Comparison of ENCODE assay signal across 10 cellular contexts in the genomic region with DNA sequence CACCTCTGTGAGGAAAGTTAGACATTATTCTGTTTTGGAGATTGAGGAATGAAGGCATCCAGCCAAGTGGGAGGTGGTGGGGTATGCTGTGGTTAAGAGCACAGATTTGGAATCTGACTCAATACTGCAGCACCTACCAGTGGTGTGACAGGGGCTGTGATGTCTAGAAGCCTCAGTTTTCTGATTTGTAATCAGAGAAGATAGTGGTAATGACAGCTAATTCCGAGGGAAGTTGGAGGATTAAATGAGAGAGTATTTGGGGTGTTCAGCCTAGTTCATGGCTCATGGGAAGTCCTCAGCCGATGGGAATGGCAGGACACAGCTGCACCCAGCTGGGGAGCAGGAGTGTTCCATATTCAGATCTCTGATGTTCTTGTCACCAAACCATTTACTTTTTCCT. TPM values are rescaled to one million over a fixed set of nuclear protein-coding genes. Genes with fewer than 3 reads are reported as not detected.
DNase-seq lines count a peak whose midpoint lies in the region; ATAC-seq and TF ChIP-seq lines count a peak whose summit lies in the region.
"Had no signal": no experiment of that assay in that cellular context is flagged by ENCODE, and none has a peak within 500 bp of the region (broad histone marks: within the 10 kb centered on the region; RNA-seq: fewer than 3 reads in every experiment).

No MANE protein-coding gene starts in this region.

- H3K4me3 Mint-ChIP-seq in CD4-positive, CD25-positive, alpha-beta regulatory T cell: peak overlapping the region in 2 of 4 donors; percentile 15 to 37
- no peak overlapping the region for H3K4me3 Mint-ChIP-seq in Caco-2 (ENCODE audit: unreplicated experiment)
- H3K4me3 Mint-ChIP-seq: endodermal cell had no signal

- H3K4me1 ChIP-seq in CD4-positive, CD25-positive, alpha-beta regulatory T cell (ENCODE audit: control insufficient read depth, insufficient read depth, low read length, poor library complexity, severe bottlenecking): peaks cover 39% of the 10 kb centered on the region
- no peaks in the 10 kb centered on the region for H3K4me1 ChIP-seq in mammary epithelial cell (ENCODE audit: insufficient read depth, low read length)
- no peaks in the 10 kb centered on the region for H3K4me1 ChIP-seq in Caco-2

- peaks cover 63% of the 10 kb centered on the region for H3K36me3 ChIP-seq in CD4-positive, CD25-positive, alpha-beta regulatory T cell (ENCODE audit: control insufficient read depth, insufficient read depth, low read length)
- H3K36me3 ChIP-seq in mammary epithelial cell (ENCODE audit: insufficient read depth, low read length) (peaks cover 11% of the 10 kb centered on the region), Caco-2 (ENCODE audit: control insufficient read depth, insufficient read depth, low read length) (peaks cover 3% of the 10 kb centered on the region)

- peak overlapping the region; percentile 66 to 91 (median 90) for H3K27ac Mint-ChIP-seq in CD4-positive, CD25-positive, alpha-beta regulatory T cell
- no peak overlapping the region for H3K27ac Mint-ChIP-seq in Caco-2 (ENCODE audit: unreplicated experiment)
- H3K27ac Mint-ChIP-seq: endodermal cell had no signal

- dilution Hi-C loops in mammary epithelial cell (cut with HindIII; ENCODE audit: low sequenced_read_pairs): no loop called here

- POLR2A ChIA-PET in Caco-2 (lab: Charles Lee): no interaction called here

- peaks cover 33 to 85% (median 67%) of the 10 kb centered on the region in 4 donors for H3K4me1 Mint-ChIP-seq in CD4-positive, CD25-positive, alpha-beta regulatory T cell
- H3K4me1 Mint-ChIP-seq in Caco-2 (ENCODE audit: low read depth, unreplicated experiment): no peaks in the 10 kb centered on the region

- H3K27ac ChIP-seq in CD4-positive, CD25-positive, alpha-beta regulatory T cell (ENCODE audit: insufficient read depth, low read length, poor library complexity, severe bottlenecking): peak overlapping the region; percentile 83
- no peak overlapping the region for H3K27ac ChIP-seq in mammary epithelial cell (ENCODE audit: insufficient read depth, low read depth, low read length)

- in situ Hi-C loops in mammary epithelial cell (cut with MboI; ENCODE audit: low sequenced_read_pairs in 2 of 2): no loop called here

- H3K27me3 Mint-ChIP-seq in CD4-positive, CD25-positive, alpha-beta regulatory T cell: no peaks in the 10 kb centered on the region
- H3K27me3 Mint-ChIP-seq in Caco-2 (ENCODE audit: insufficient read depth, unreplicated experiment): no peaks in the 10 kb centered on the region

- no peak overlapping the region for H3K4me3 ChIP-seq in CD4-positive, CD25-positive, alpha-beta regulatory T cell (ENCODE audit: low read depth, low read length)
- H3K4me3 ChIP-seq in mammary epithelial cell (replicated peaks in 1 of 3; ENCODE audit: insufficient read depth in 1 of 3, low read depth in 2 of 3, low read length in 3 of 3) (no peak overlapping the region), Caco-2 (ENCODE audit: low read depth, low read length) (no peak overlapping the region)
- H3K4me3 ChIP-seq: skin epidermis had no signal

- 92% methylated on average over 2 of the region's 2 CpGs for WGBS in mammary epithelial cell (ENCODE audit: low coverage, missing lambda C conversion rate)

- H3K79me2 ChIP-seq in mammary epithelial cell (ENCODE audit: insufficient read depth, low read length): no peaks in the 10 kb centered on the region

- DNase-seq in CD4-positive, CD25-positive, alpha-beta regulatory T cell: no peak
- peak; percentile 24 for DNase-seq in HT1080 (ENCODE audit: low read depth)
- peak; percentile 37 for DNase-seq in mammary epithelial cell
- peak; percentile 94 for DNase-seq in myocyte (ENCODE audit: low read depth)
- DNase-seq in Caco-2: no peak
- no peak for DNase-seq in NCI-H345 treated with DMSO at 0.1 percent for 48 hours (lab: John Stamatoyannopoulos, UW; ENCODE audit: unreplicated experiment)
- DNase-seq: endodermal cell had no signal

- H3K27me3 ChIP-seq in CD4-positive, CD25-positive, alpha-beta regulatory T cell (ENCODE audit: control insufficient read depth, insufficient read depth, low read length): no peaks in the 10 kb centered on the region
- H3K27me3 ChIP-seq in mammary epithelial cell (ENCODE audit: insufficient read depth, low read length) (no peaks in the 10 kb centered on the region), Caco-2 (replicated peaks; ENCODE audit: control insufficient read depth, insufficient read depth, low read length) (no peaks in the 10 kb centered on the region)

- intact Hi-C loops in mammary epithelial cell (cut with micrococcal nuclease) (no loop called here), Caco-2 (cut with micrococcal nuclease; ENCODE audit: unreplicated experiment) (no loop called here)

- H3K9ac ChIP-seq in mammary epithelial cell (ENCODE audit: insufficient read depth, low read length): no peak overlapping the region

- TF ChIP-seq CTCF in mammary epithelial cell (conservative IDR thresholded peaks at IDR 0.05 in 1 of 2, IDR thresholded peaks at IDR 0.05 in 1 of 2; ENCODE audit: extremely low read depth in 1 of 2, insufficient read depth in 1 of 2, low read depth in 1 of 2, low read length in 2 of 2): peak in 1 of 2 donors; percentile 38
- TF ChIP-seq CTCF in Caco-2 (IDR thresholded peaks at IDR 0.05; ENCODE audit: insufficient read depth in 1 of 2, low read depth in 1 of 2, low read length in 1 of 2, severe bottlenecking in 1 of 2, unreplicated experiment in 1 of 2): no peak

- BruUV-seq in mammary epithelial cell (replicated peaks; lab: Mats Ljungman, UMichigan): no TSS peak
- no TSS peak for BruUV-seq in Caco-2 (replicated peaks; lab: Mats Ljungman, UMichigan)

- peaks cover 46% of the 10 kb centered on the region for H3K36me3 Mint-ChIP-seq in CD4-positive, CD25-positive, alpha-beta regulatory T cell
- peaks cover 60% of the 10 kb centered on the region for H3K36me3 Mint-ChIP-seq in Caco-2 (ENCODE audit: insufficient read depth, unreplicated experiment)

- CTCF ChIA-PET in mammary epithelial cell (lab: Charles Lee; ENCODE audit: low non-redundant PET): no interaction called here
- CTCF ChIA-PET in Caco-2 (lab: Charles Lee): no interaction called here

- no peaks in the 10 kb centered on the region for H4K20me1 ChIP-seq in mammary epithelial cell (ENCODE audit: insufficient read depth, low read length)

- H3K9me3 ChIP-seq in CD4-positive, CD25-positive, alpha-beta regulatory T cell (ENCODE audit: control insufficient read depth in 2 of 2, low read length in 2 of 2): no peaks in the 10 kb centered on the region
- H3K9me3 ChIP-seq in mammary epithelial cell (replicated peaks; ENCODE audit: insufficient read depth, low read length) (no peaks in the 10 kb centered on the region), Caco-2 (peaks cover 4% of the 10 kb centered on the region)

- peaks cover 0 to 1% (median 0%) of the 10 kb centered on the region in 7 donors for H3K9me3 Mint-ChIP-seq in CD4-positive, CD25-positive, alpha-beta regulatory T cell
- H3K9me3 Mint-ChIP-seq in Caco-2 (ENCODE audit: unreplicated experiment): peaks cover 9% of the 10 kb centered on the region

- ATAC-seq in CD4-positive, CD25-positive, alpha-beta regulatory T cell (ENCODE audit: low read depth in 2 of 2): no peak
- ATAC-seq in GM18519 (IDR thresholded peaks at IDR 0.05; ENCODE audit: low FRiP score, unreplicated experiment): no peak
- no peak for ATAC-seq in HG03520 (IDR thresholded peaks at IDR 0.05; ENCODE audit: unreplicated experiment)

- H2AFZ ChIP-seq in mammary epithelial cell (ENCODE audit: low read depth, low read length): no peak overlapping the region

- H3K4me2 ChIP-seq in mammary epithelial cell (ENCODE audit: insufficient read depth, low read depth, low read length): no peak overlapping the region

RNA-seq across cellular contexts. Expression of a gene that starts 9.2 kb away (rescaled TPM):
- total RNA-seq in CD4-positive, CD25-positive, alpha-beta regulatory T cell: 47.4 TPM
- 1 to 10 TPM; 4.9 to 8.7 (median 7.0) TPM for polyA plus RNA-seq in CD4-positive, CD25-positive, alpha-beta regulatory T cell
- total RNA-seq in HT1080 (2014; rRNA removed; shearing (Covaris generic)): 9.0 and 12.6 TPM in 2 replicates
- polyA plus RNA-seq in HT1080 (2015; cell fraction: cytosol; rRNA removed): 5.1 and 5.7 TPM in 2 replicates
- 18.4 TPM in 2 replicates for polyA plus RNA-seq in HT1080 (2015; cell fraction: nucleus; rRNA removed)
- total RNA-seq in mammary epithelial cell: 1 to 10 TPM; 6.8 to 7.7 TPM
- 1.6 TPM for polyA plus RNA-seq in mammary epithelial cell
- 2.8 TPM for polyA minus RNA-seq in mammary epithelial cell
- 8.0 and 9.1 TPM in 2 replicates for total RNA-seq in myocyte
- 7.1 TPM for polyA plus RNA-seq in myocyte (2012)
- total RNA-seq in Caco-2 (2022): 19.5 and 21.4 TPM in 2 replicates

Comparison
In these comparisons a context has a peak if more than half of its experiments do, and no peak if none do; other contexts are left out.
1. DNase-seq: peak in HT1080 (single experiment), mammary epithelial cell (single experiment) and myocyte (single experiment); none in CD4-positive, CD25-positive, alpha-beta regulatory T cell (0 of 3), Caco-2 (0 of 2) and NCI-H345 treated with DMSO at 0.1 percent for 48 hours (single experiment).